Comparison of ENCODE assay signal across 8 cellular contexts in genomic region chr12:78863482-78864427, GRCh38. TPM values are rescaled to one million over a fixed set of nuclear protein-coding genes. Genes with fewer than 3 reads are reported as not detected.
DNase-seq lines count a peak whose midpoint lies in the region; ATAC-seq, FAIRE-seq and TF ChIP-seq lines count a peak whose summit lies in the region.
"Had no signal": no experiment of that assay in that cellular context is flagged by ENCODE, and none has a peak within 500 bp of the region (broad histone marks: within the 10 kb centered on the region; RNA-seq: fewer than 3 reads in every experiment).

No MANE protein-coding gene starts in this region.

- H3K27ac ChIP-seq in kidney (ENCODE audit: low read depth in 2 of 2, low read length in 2 of 2) (no peak overlapping the region), subcutaneous abdominal adipose tissue (ENCODE audit: low read depth, low read length) (no peak overlapping the region)

- intact Hi-C loops in kidney (cut with DNase I), result no loop called here

- peak; percentile 81 for DNase-seq in NCI-H2196 (lab: John Stamatoyannopoulos, UW; ENCODE audit: unreplicated experiment)
- peak; percentile 48 to 51 for DNase-seq in T47D (ENCODE audit: low read depth in 1 of 2, low spot score in 1 of 2)
- peak; percentile 82 for DNase-seq in kidney
- no peak for DNase-seq in 8988T
- DNase-seq: activated naive CD8-positive, alpha-beta T cell treated with anti-CD3 and anti-CD28 coated beads, Interleukin-2, amount 10 ng/mL, durations not matched to agents 7 days and 5 days had no signal

- in situ Hi-C loops in T47D (cut with HindIII; ENCODE audit: low pct_unique_long_range_greater_than_20kb, low sequenced_read_pairs), result no loop called here

- H3K4me1 ChIP-seq in kidney (ENCODE audit: control insufficient read depth in 1 of 2, insufficient read depth in 1 of 2, low read depth in 1 of 2, low read length in 2 of 2), result peaks cover 0 to 4% of the 10 kb centered on the region in 2 donors
- peaks cover 0 to 19% (median 19%) of the 10 kb centered on the region in 5 donors for H3K4me1 ChIP-seq in subcutaneous abdominal adipose tissue (ENCODE audit: control insufficient read depth in 5 of 5, insufficient read depth in 5 of 5, low read length in 5 of 5)

- ATAC-seq in GM18858 (IDR thresholded peaks at IDR 0.05; ENCODE audit: unreplicated experiment) (peak; percentile 41), HG02943 (IDR thresholded peaks at IDR 0.05; ENCODE audit: low read depth, unreplicated experiment) (peak; percentile 55)

- no peak for FAIRE-seq in kidney (lab: Jason Lieb, UNC)

- H3K4me3 ChIP-seq in kidney (ENCODE audit: low read length in 2 of 2), result peak overlapping the region; percentile 39 to 64
- H3K4me3 ChIP-seq in subcutaneous abdominal adipose tissue (ENCODE audit: low read depth in 1 of 5, low read length in 5 of 5), result peak overlapping the region; percentile 52 to 63 (median 57)

- H3K27me3 ChIP-seq in subcutaneous abdominal adipose tissue (ENCODE audit: control insufficient read depth in 5 of 5, insufficient read depth in 4 of 5, low read length in 5 of 5), result peaks cover 12 to 23% (median 22%) of the 10 kb centered on the region in 5 donors

- H3K36me3 ChIP-seq in kidney (ENCODE audit: control insufficient read depth in 1 of 2, insufficient read depth in 2 of 2, low read length in 2 of 2), result no peaks in the 10 kb centered on the region
- no peaks in the 10 kb centered on the region for H3K36me3 ChIP-seq in subcutaneous abdominal adipose tissue (ENCODE audit: control insufficient read depth in 5 of 5, insufficient read depth in 5 of 5, low read length in 5 of 5)

- peak; percentile 1 for TF ChIP-seq CTCF in kidney (IDR thresholded peaks at IDR 0.05; ENCODE audit: borderline replicate concordance, extremely low read depth, insufficient read depth)

- H3K9me3 ChIP-seq in kidney (ENCODE audit: control insufficient read depth in 1 of 2, low read length in 2 of 2) (no peaks in the 10 kb centered on the region), subcutaneous abdominal adipose tissue (ENCODE audit: control insufficient read depth in 5 of 5, low read length in 5 of 5) (no peaks in the 10 kb centered on the region)

- peak overlapping the region in 1 of 2 donors; percentile 37 for H3K9ac ChIP-seq in kidney (ENCODE audit: low read length in 2 of 2)
- no peak overlapping the region for H3K9ac ChIP-seq in subcutaneous abdominal adipose tissue (ENCODE audit: low read length in 5 of 5)

RNA-seq across cellular contexts. Expression of gene SYT1, which starts 0.8 kb away (rescaled TPM):
- total RNA-seq in kidney, result 1.2 TPM
- 0.69 TPM for polyA plus RNA-seq in kidney (ENCODE audit: insufficient read depth, low read depth, low replicate concordance)
- total RNA-seq: activated naive CD8-positive, alpha-beta T cell treated with anti-CD3 and anti-CD28 coated beads, Interleukin-2, amount 10 ng/mL, durations not matched to agents 7 days and 5 days had no signal
